17 cellular contexts compared by ENCODE assay signal in the genomic region with DNA sequence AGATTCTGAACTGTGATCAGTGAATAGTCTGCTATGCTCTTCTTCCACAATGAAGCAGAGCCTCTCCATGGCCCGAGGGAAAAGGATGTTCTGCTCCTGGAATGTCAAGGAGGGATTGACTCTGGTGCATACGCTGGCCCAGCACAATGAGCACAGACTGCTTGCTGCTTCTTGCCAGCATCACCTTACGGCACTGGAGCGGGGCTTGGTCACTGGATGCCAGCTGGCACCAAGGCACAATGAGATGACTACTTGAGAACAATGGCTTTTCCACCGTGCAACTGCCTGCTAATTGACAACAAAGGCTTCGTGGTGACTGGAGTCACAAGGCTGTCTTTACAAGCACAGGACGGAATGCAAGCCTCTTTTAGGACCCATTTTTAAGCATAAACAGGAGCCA.
DNase-seq lines count a peak whose midpoint lies in the region; ATAC-seq and TF ChIP-seq lines count a peak whose summit lies in the region.
"Had no signal": no experiment of that assay in that cellular context is flagged by ENCODE, and none has a peak within 500 bp of the region (broad histone marks: within the 10 kb centered on the region; RNA-seq: fewer than 3 reads in every experiment).

No MANE protein-coding gene starts in this region.

- H3K36me3 ChIP-seq in heart left ventricle: no peaks in the 10 kb centered on the region
- H3K36me3 ChIP-seq: BLaER1, vagina had no signal

- no peaks in the 10 kb centered on the region for H3K9me3 ChIP-seq in heart left ventricle
- H3K9me3 ChIP-seq: BLaER1, vagina had no signal

- no peak overlapping the region for H3K27ac ChIP-seq in heart left ventricle
- H3K27ac ChIP-seq: BLaER1, foreskin keratinocyte, vagina had no signal

- peak; percentile 67 for DNase-seq in NCI-H1105 (lab: John Stamatoyannopoulos, UW)
- DNase-seq in NCI-H345 treated with DMSO at 0.1 percent for 48 hours (lab: John Stamatoyannopoulos, UW; ENCODE audit: unreplicated experiment): peak; percentile 75
- DNase-seq in heart left ventricle: peak in 2 of 5 donors; percentile 52 to 75
- peak; percentile 91 for DNase-seq in putamen (ENCODE audit: low spot score)
- DNase-seq in mesenteric fat pad (ENCODE audit: low spot score): no peak
- DNase-seq: activated CD4-positive, alpha-beta T cell treated with anti-CD3 and anti-CD28 coated beads for 36 hours; activated naive CD8-positive, alpha-beta T cell treated with anti-CD3 and anti-CD28 coated beads for 36 hours; activated T-cell treated with anti-CD3 and anti-CD28 coated beads, Interleukin-2, amount 50 U/mL, for 1 hour; foreskin keratinocyte; HCEC 1CT; immature natural killer cell; SIG-M5; stimulated activated naive CD4-positive, alpha-beta T cell had no signal

- H3K4me3 ChIP-seq in heart left ventricle: no peak overlapping the region
- H3K4me3 ChIP-seq: BLaER1, vagina had no signal

- no peak for TF ChIP-seq CTCF in heart left ventricle (IDR thresholded peaks at IDR 0.05)

- no peaks in the 10 kb centered on the region for H3K4me1 ChIP-seq in heart left ventricle
- H3K4me1 ChIP-seq: BLaER1, foreskin keratinocyte, vagina had no signal

- intact Hi-C loops in heart left ventricle (cut with DNase I): no loop called here

- ATAC-seq in heart left ventricle (peak in 3 of 4 donors; percentile 65 to 89 (median 80)), HG03442 (IDR thresholded peaks at IDR 0.05; ENCODE audit: unreplicated experiment) (no peak), HG03565 (IDR thresholded peaks at IDR 0.05; ENCODE audit: unreplicated experiment) (no peak)
- ATAC-seq: activated CD4-positive, alpha-beta T cell treated with anti-CD3 and anti-CD28 coated beads for 36 hours; foreskin keratinocyte had no signal

- H3K27me3 ChIP-seq in heart left ventricle: no peaks in the 10 kb centered on the region
- H3K27me3 ChIP-seq: BLaER1, vagina had no signal

- 36 to 57% (median 44%) methylated on average over 7 of the region's 7 CpGs for WGBS in heart left ventricle, 4 donors

- TF ChIP-seq POLR2A in heart left ventricle (IDR thresholded peaks at IDR 0.05): no peak

Comparison
In these comparisons a context has a peak if more than half of its experiments do, and no peak if none do; other contexts are left out.
1. ATAC-seq: peak in heart left ventricle (3 of 4); none in HG03442 (single experiment) and HG03565 (single experiment).